Comparison of ENCODE assay signal across 1 cellular context in the genomic region with DNA sequence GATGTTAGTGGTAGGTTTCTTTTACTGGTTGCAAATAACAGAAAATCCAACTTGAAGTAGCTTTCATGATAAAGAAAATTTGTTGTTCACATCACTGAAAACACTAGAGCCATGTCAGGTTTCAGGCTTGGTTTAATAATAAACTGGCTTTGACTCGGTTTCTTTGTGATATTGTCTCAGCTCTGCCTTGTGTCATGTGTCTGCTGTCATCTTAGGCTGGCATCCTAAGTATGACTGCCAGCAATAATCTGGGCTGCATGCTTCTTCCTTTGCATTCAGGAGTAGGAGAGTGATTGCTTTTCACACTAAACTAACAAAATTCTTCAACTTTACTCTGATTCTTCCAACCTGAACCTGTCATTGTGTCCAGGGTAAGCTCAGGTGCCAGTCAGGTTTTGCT.
TF ChIP-seq lines count a peak whose summit lies in the region.

No MANE protein-coding gene starts in this region.

TF ChIP-seq in IMR-90, 13 proteins besides CTCF, POLR2A, EP300 and RAD21:
- TF ChIP-seq, protein P1, sequence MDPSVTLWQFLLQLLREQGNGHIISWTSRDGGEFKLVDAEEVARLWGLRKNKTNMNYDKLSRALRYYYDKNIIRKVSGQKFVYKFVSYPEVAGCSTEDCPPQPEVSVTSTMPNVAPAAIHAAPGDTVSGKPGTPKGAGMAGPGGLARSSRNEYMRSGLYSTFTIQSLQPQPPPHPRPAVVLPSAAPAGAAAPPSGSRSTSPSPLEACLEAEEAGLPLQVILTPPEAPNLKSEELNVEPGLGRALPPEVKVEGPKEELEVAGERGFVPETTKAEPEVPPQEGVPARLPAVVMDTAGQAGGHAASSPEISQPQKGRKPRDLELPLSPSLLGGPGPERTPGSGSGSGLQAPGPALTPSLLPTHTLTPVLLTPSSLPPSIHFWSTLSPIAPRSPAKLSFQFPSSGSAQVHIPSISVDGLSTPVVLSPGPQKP (IDR thresholded peaks at IDR 0.05; ENCODE audit: borderline replicate concordance, low read depth, low read length), result no peak
- TF ChIP-seq FOS (IDR thresholded peaks at IDR 0.05; ENCODE audit: low read depth, low read length), result no peak
- TF ChIP-seq MAFK (IDR thresholded peaks at IDR 0.05; ENCODE audit: low read depth, low read length), result no peak
- no peak for TF ChIP-seq NFE2L2 (IDR thresholded peaks at IDR 0.05; ENCODE audit: low read depth, low read length)
- no peak for TF ChIP-seq BHLHE40 (IDR thresholded peaks at IDR 0.05; ENCODE audit: low read depth, low read length)
- TF ChIP-seq CEBPB (IDR thresholded peaks at IDR 0.05; ENCODE audit: low read depth, low read length), result no peak
- TF ChIP-seq SMC3 (IDR thresholded peaks at IDR 0.05; ENCODE audit: low read depth, low read length), result no peak
- TF ChIP-seq MXI1 (IDR thresholded peaks at IDR 0.05; ENCODE audit: borderline replicate concordance, low read depth, low read length), result no peak
- TF ChIP-seq RCOR1 (IDR thresholded peaks at IDR 0.05; ENCODE audit: insufficient replicate concordance, low read length), result no peak
- TF ChIP-seq, protein P2, sequence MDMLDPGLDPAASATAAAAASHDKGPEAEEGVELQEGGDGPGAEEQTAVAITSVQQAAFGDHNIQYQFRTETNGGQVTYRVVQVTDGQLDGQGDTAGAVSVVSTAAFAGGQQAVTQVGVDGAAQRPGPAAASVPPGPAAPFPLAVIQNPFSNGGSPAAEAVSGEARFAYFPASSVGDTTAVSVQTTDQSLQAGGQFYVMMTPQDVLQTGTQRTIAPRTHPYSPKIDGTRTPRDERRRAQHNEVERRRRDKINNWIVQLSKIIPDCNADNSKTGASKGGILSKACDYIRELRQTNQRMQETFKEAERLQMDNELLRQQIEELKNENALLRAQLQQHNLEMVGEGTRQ (IDR thresholded peaks at IDR 0.05; ENCODE audit: low read depth, low read length), result no peak
- no peak for TF ChIP-seq RFX5 (IDR thresholded peaks at IDR 0.05; ENCODE audit: low read depth, low read length)
- no peak for TF ChIP-seq MAZ (IDR thresholded peaks at IDR 0.05; ENCODE audit: borderline replicate concordance, low read depth, low read length)
- TF ChIP-seq CHD1 (IDR thresholded peaks at IDR 0.05; ENCODE audit: low read depth, low read length), result no peak
